ENCODE assay signal across 9 cellular contexts in genomic region chr14:64196668-64197411, GRCh38.
A peak's percentile ranks its signal among the peaks of the same experiment; 100 is the strongest.
DNase-seq lines count a peak whose midpoint lies in the region; ATAC-seq and TF ChIP-seq lines count a peak whose summit lies in the region.
"Had no signal": no experiment of that assay in that cellular context is flagged by ENCODE, and none has a peak within 500 bp of the region (broad histone marks: within the 10 kb centered on the region; RNA-seq: fewer than 3 reads in every experiment).

No MANE protein-coding gene starts in this region.

- H3K4me3 ChIP-seq in BJ (ENCODE audit: low read depth, low read length): peak overlapping the region; percentile 47

- ATAC-seq in GM21723 (IDR thresholded peaks at IDR 0.05; ENCODE audit: unreplicated experiment): peak; percentile 66
- no peak for ATAC-seq in central memory CD8-positive, alpha-beta T cell (replicated peaks; ENCODE audit: extremely low read depth, poor library complexity, severe bottlenecking)
- peak; percentile 55 for ATAC-seq in left lobe of liver
- no peak for ATAC-seq in GM18520 (IDR thresholded peaks at IDR 0.05; ENCODE audit: unreplicated experiment)
- ATAC-seq: HCT116 had no signal

- H3K36me3 ChIP-seq in BJ (ENCODE audit: control insufficient read depth, insufficient read depth, low read length): no peaks in the 10 kb centered on the region

- H3K27me3 Mint-ChIP-seq in central memory CD8-positive, alpha-beta T cell: no peaks in the 10 kb centered on the region

- H3K4me1 Mint-ChIP-seq in central memory CD8-positive, alpha-beta T cell: peaks cover 35% of the 10 kb centered on the region

- peak overlapping the region; percentile 64 for H3K27ac Mint-ChIP-seq in central memory CD8-positive, alpha-beta T cell (ENCODE audit: low read depth)

- H3K9me3 Mint-ChIP-seq in central memory CD8-positive, alpha-beta T cell: no peaks in the 10 kb centered on the region

- TF ChIP-seq CTCF in BJ (IDR thresholded peaks at IDR 0.05; ENCODE audit: insufficient read depth, low read depth, low read length): no peak

- H3K4me3 Mint-ChIP-seq in central memory CD8-positive, alpha-beta T cell: no peak overlapping the region

- peaks cover 29% of the 10 kb centered on the region for H3K36me3 Mint-ChIP-seq in central memory CD8-positive, alpha-beta T cell (ENCODE audit: insufficient read depth)

- DNase-seq in BJ (ENCODE audit: low read depth) (no peak), NCI-H2171 (lab: John Stamatoyannopoulos, UW) (peak; percentile 86), left lobe of liver (ENCODE audit: low spot score) (no peak), stromal cell of bone marrow (ENCODE audit: low read depth) (peak; percentile 13)
- DNase-seq in central memory CD8-positive, alpha-beta T cell (ENCODE audit: low spot score in 2 of 2): no peak
- DNase-seq in effector CD4-positive, alpha-beta T cell: no peak

- CTCF ChIA-PET in BJ (lab: Yijun Ruan, JAX): no interaction called here

- H3K27me3 ChIP-seq in BJ (ENCODE audit: control insufficient read depth, insufficient read depth, low read length): no peaks in the 10 kb centered on the region

- POLR2A ChIA-PET in BJ (lab: Charles Lee): no interaction called here

Comparison
In these comparisons a context has a peak if more than half of its experiments do, and no peak if none do; other contexts are left out.
1. DNase-seq: peak in NCI-H2171 (single experiment) and stromal cell of bone marrow (single experiment); none in BJ (single experiment), central memory CD8-positive, alpha-beta T cell (0 of 2), left lobe of liver (single experiment) and effector CD4-positive, alpha-beta T cell (single experiment).
2. ATAC-seq: peak in GM21723 (single experiment) and left lobe of liver (single experiment); none in central memory CD8-positive, alpha-beta T cell (single experiment) and GM18520 (single experiment).